In genomic region chr7:101947899-101948298, GRCh38 we compare ENCODE assay signal across 10 cellular contexts.
DNase-seq lines count a peak whose midpoint lies in the region; TF ChIP-seq lines count a peak whose summit lies in the region.
"Had no signal": no experiment of that assay in that cellular context is flagged by ENCODE, and none has a peak within 500 bp of the region (broad histone marks: within the 10 kb centered on the region; RNA-seq: fewer than 3 reads in every experiment).

No MANE protein-coding gene starts in this region.

- no peak for TF ChIP-seq CTCF in GM13977 (IDR thresholded peaks at IDR 0.05; ENCODE audit: extremely low read depth, insufficient read depth, missing control alignments)

- DNase-seq in Daoy (ENCODE audit: low read depth) (peak; percentile 42), NCI-H748 (lab: John Stamatoyannopoulos, UW; ENCODE audit: unreplicated experiment) (peak; percentile 92), dermis microvascular lymphatic vessel endothelial cell (ENCODE audit: low read depth in 2 of 2) (peak; percentile 46 to 81), occipital lobe (lab: John Stamatoyannopoulos, UW) (peak; percentile 34), kidney glomerular epithelial cell (lab: John Stamatoyannopoulos, UW) (no peak), NAMALWA (ENCODE audit: low spot score) (no peak), GM13977 (ENCODE audit: low spot score) (no peak), iPS-NIHi7 (ENCODE audit: extremely low spot score) (no peak)
- DNase-seq: CD8-positive, alpha-beta T cell; MG63 had no signal

- in situ Hi-C loops in GM13977 (cut with MboI; ENCODE audit: low pct_unique_long_range_greater_than_20kb, low sequenced_read_pairs, unreplicated experiment), result no loop called here

Comparison
In these comparisons a context has a peak if more than half of its experiments do, and no peak if none do; other contexts are left out.
1. DNase-seq: peak in Daoy (single experiment), NCI-H748 (single experiment), dermis microvascular lymphatic vessel endothelial cell (2 of 2) and occipital lobe (single experiment); none in kidney glomerular epithelial cell (single experiment), NAMALWA (single experiment), GM13977 (single experiment) and iPS-NIHi7 (single experiment).